ENCODE assay signal across 10 cellular contexts in genomic region chr10:5776881-5777197, GRCh38. TPM values are rescaled to one million over a fixed set of nuclear protein-coding genes. Genes with fewer than 3 reads are reported as not detected.
DNase-seq lines count a peak whose midpoint lies in the region; ATAC-seq and TF ChIP-seq lines count a peak whose summit lies in the region.
"Had no signal": no experiment of that assay in that cellular context is flagged by ENCODE, and none has a peak within 500 bp of the region (broad histone marks: within the 10 kb centered on the region; RNA-seq: fewer than 3 reads in every experiment).

No MANE protein-coding gene starts in this region.

- 27% methylated on average over 3 of the region's 3 CpGs for WGBS in suprapubic skin

- no peak for TF ChIP-seq POLR2A in suprapubic skin (IDR thresholded peaks at IDR 0.05)

- no peaks in the 10 kb centered on the region for H3K27me3 Mint-ChIP-seq in activated CD8-positive, alpha-beta memory T cell treated with anti-CD3 and anti-CD28 coated beads, Interleukin-2, amount 10 ng/mL, durations not matched to agents 7 days and 5 days

- peaks cover 52% of the 10 kb centered on the region for H3K4me1 Mint-ChIP-seq in activated CD8-positive, alpha-beta memory T cell treated with anti-CD3 and anti-CD28 coated beads, Interleukin-2, amount 10 ng/mL, durations not matched to agents 7 days and 5 days

- H3K4me1 ChIP-seq in suprapubic skin: peaks cover 20% of the 10 kb centered on the region
- H3K4me1 ChIP-seq: A549 had no signal

- CTCF ChIA-PET in activated CD8-positive, alpha-beta memory T cell treated with anti-CD3 and anti-CD28 coated beads, Interleukin-2, amount 10 ng/mL, durations not matched to agents 7 days and 5 days (lab: Charles Lee): no interaction called here

- H3K9me3 Mint-ChIP-seq in activated CD8-positive, alpha-beta memory T cell treated with anti-CD3 and anti-CD28 coated beads, Interleukin-2, amount 10 ng/mL, durations not matched to agents 7 days and 5 days (ENCODE audit: low read depth): no peaks in the 10 kb centered on the region

- no peak for ATAC-seq in activated CD8-positive, alpha-beta memory T cell treated with anti-CD3 and anti-CD28 coated beads, Interleukin-2, amount 10 ng/mL, durations not matched to agents 7 days and 5 days
- ATAC-seq in HG02884 (IDR thresholded peaks at IDR 0.05; ENCODE audit: unreplicated experiment): no peak
- no peak for ATAC-seq in HG03460 (IDR thresholded peaks at IDR 0.05; ENCODE audit: unreplicated experiment)
- ATAC-seq in HG03025 (IDR thresholded peaks at IDR 0.05; ENCODE audit: low FRiP score, unreplicated experiment): no peak

- H3K27ac Mint-ChIP-seq in activated CD8-positive, alpha-beta memory T cell treated with anti-CD3 and anti-CD28 coated beads, Interleukin-2, amount 10 ng/mL, durations not matched to agents 7 days and 5 days: peak overlapping the region; percentile 88

- H3K36me3 Mint-ChIP-seq in activated CD8-positive, alpha-beta memory T cell treated with anti-CD3 and anti-CD28 coated beads, Interleukin-2, amount 10 ng/mL, durations not matched to agents 7 days and 5 days: peaks cover 75% of the 10 kb centered on the region

- no peak overlapping the region for H3K4me3 Mint-ChIP-seq in activated CD8-positive, alpha-beta memory T cell treated with anti-CD3 and anti-CD28 coated beads, Interleukin-2, amount 10 ng/mL, durations not matched to agents 7 days and 5 days

- no peak for TF ChIP-seq CTCF in astrocyte of the spinal cord (IDR thresholded peaks at IDR 0.05; ENCODE audit: low read depth, low read length)
- TF ChIP-seq CTCF in suprapubic skin (IDR thresholded peaks at IDR 0.05): no peak

- peak overlapping the region; percentile 78 for H3K27ac ChIP-seq in suprapubic skin
- H3K27ac ChIP-seq: A549 had no signal

- H3K9me3 ChIP-seq in suprapubic skin: no peaks in the 10 kb centered on the region
- H3K9me3 ChIP-seq: A549 had no signal

- H3K27me3 ChIP-seq in suprapubic skin: no peaks in the 10 kb centered on the region

- TF ChIP-seq EP300 in suprapubic skin (IDR thresholded peaks at IDR 0.05): no peak

- no peak overlapping the region for H3K4me3 ChIP-seq in astrocyte of the spinal cord (ENCODE audit: low read depth, low read length)
- H3K4me3 ChIP-seq in suprapubic skin: no peak overlapping the region
- H3K4me3 ChIP-seq: A549 had no signal

- no peak for DNase-seq in activated CD8-positive, alpha-beta memory T cell treated with anti-CD3 and anti-CD28 coated beads, Interleukin-2, amount 10 ng/mL, durations not matched to agents 7 days and 5 days
- DNase-seq in activated CD8-positive, alpha-beta memory T cell treated with anti-CD3 and anti-CD28 coated beads for 24 hours: no peak
- DNase-seq in astrocyte of the spinal cord (ENCODE audit: low read depth, low spot score) (peak; percentile 68), iris pigment epithelial cell (ENCODE audit: low read depth) (peak; percentile 77), suprapubic skin (ENCODE audit: low spot score in 2 of 2) (no peak)
- DNase-seq: NCI-H82 had no signal

- in situ Hi-C loops in astrocyte of the spinal cord (cut with HindIII; ENCODE audit: low sequenced_read_pairs): no loop called here

- H3K36me3 ChIP-seq in suprapubic skin: peaks cover 32% of the 10 kb centered on the region

RNA-seq across cellular contexts. Expression of gene GDI2, which starts 36.4 kb away (rescaled TPM):
- 100 to 1,000 TPM; 196 to 263 TPM for total RNA-seq in activated CD8-positive, alpha-beta memory T cell treated with anti-CD3 and anti-CD28 coated beads, Interleukin-2, amount 10 ng/mL, durations not matched to agents 7 days and 5 days
- 100 to 1,000 TPM; 243 to 270 (median 256) TPM for total RNA-seq in suprapubic skin

Comparison
In these comparisons a context has a peak if more than half of its experiments do, and no peak if none do; other contexts are left out.
1. DNase-seq: peak in astrocyte of the spinal cord (single experiment) and iris pigment epithelial cell (single experiment); none in activated CD8-positive, alpha-beta memory T cell treated with anti-CD3 and anti-CD28 coated beads, Interleukin-2, amount 10 ng/mL, durations not matched to agents 7 days and 5 days (single experiment), activated CD8-positive, alpha-beta memory T cell treated with anti-CD3 and anti-CD28 coated beads for 24 hours (single experiment) and suprapubic skin (0 of 2).